8 cellular contexts compared by ENCODE assay signal in genomic region chr7:90244909-90245841, GRCh38. TPM values are rescaled to one million over a fixed set of nuclear protein-coding genes. Genes with fewer than 3 reads are reported as not detected.
DNase-seq lines count a peak whose midpoint lies in the region; ATAC-seq and TF ChIP-seq lines count a peak whose summit lies in the region.

Gene CFAP69, plus strand, starts transcription at chr7:90245174. Its CDS starts 251 bp downstream, at chr7:90245425.

- peaks cover 30% of the 10 kb centered on the region for H3K4me1 Mint-ChIP-seq in nephron progenitor cell

- no peaks in the 10 kb centered on the region for H3K36me3 Mint-ChIP-seq in nephron progenitor cell (ENCODE audit: low read depth)

- H3K9me3 Mint-ChIP-seq in nephron progenitor cell = no peaks in the 10 kb centered on the region

- peaks cover 26% of the 10 kb centered on the region for H3K27me3 Mint-ChIP-seq in nephron progenitor cell (ENCODE audit: low read depth, poor library complexity)

- DNase-seq in EH (ENCODE audit: low read depth) (peak; percentile 81), RPMI7951 (ENCODE audit: low read depth) (peak; percentile 84), fibroblast of the conjunctiva (ENCODE audit: low read depth) (peak; percentile 75), nephron progenitor cell (peak; percentile 98)
- peak; percentile 65 for DNase-seq in Jurkat, Clone E6-1 (ENCODE audit: low read depth, low spot score)
- DNase-seq in activated T-helper 9 cell treated with anti-CD3 and anti-CD28 coated beads, Interleukin-2, amount 50 U/mL, for 16 hours (ENCODE audit: low read depth) = peak; percentile 79
- DNase-seq in stimulated activated naive CD4-positive, alpha-beta T cell treated with Interleukin-2 at 50 U/mL for 16 hours (lab: John Stamatoyannopoulos, UW) = peak; percentile 82

- ATAC-seq in GM21723 (IDR thresholded peaks at IDR 0.05; ENCODE audit: unreplicated experiment) = peak; percentile 93

- no peak for TF ChIP-seq CTCF in nephron progenitor cell (IDR thresholded peaks at IDR 0.05)

- H3K27ac Mint-ChIP-seq in nephron progenitor cell = peak within 1 kb of the TSS; percentile 91

- peak within 1 kb of the TSS; percentile 58 for H3K4me3 ChIP-seq in Jurkat, Clone E6-1 (ENCODE audit: low read length)

- peak within 1 kb of the TSS; percentile 92 for H3K4me3 Mint-ChIP-seq in nephron progenitor cell

RNA-seq across cellular contexts. Expression of gene CFAP69, which starts in this region (rescaled TPM):
- polyA plus RNA-seq in Jurkat, Clone E6-1 (2012; ENCODE audit: insufficient read depth, insufficient read length) = 2.0 TPM
- total RNA-seq in RPMI7951 (2014; rRNA removed; shearing (Covaris generic)) = 2.1 and 4.2 TPM in 2 replicates

Comparison
In these comparisons a context has a peak if more than half of its experiments do, and no peak if none do; other contexts are left out.
1. Peak in every context shown above with its lines: DNase-seq, ATAC-seq and H3K4me3 ChIP-seq.